ENCODE assay signal across 10 cellular contexts in the genomic region with DNA sequence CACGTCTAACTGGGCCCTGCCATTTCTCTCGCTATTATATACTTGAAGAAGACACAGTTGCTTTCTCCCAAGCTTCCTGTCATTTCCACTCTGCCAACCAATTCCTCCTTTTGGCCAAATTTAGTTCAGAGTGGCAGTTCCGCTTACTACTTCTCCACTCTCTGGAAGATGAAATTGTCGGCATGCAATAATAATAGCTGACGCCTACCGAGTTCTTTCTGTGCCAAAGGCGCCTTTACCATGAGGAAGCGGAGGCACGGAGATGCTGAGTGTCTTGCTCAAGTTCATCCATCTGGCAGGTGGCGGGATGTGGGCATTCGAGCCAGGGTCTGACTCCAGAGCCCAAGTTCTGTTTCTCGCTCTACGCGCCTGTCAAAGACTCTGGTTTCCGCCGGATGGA. TPM values are rescaled to one million over a fixed set of nuclear protein-coding genes. Genes with fewer than 3 reads are reported as not detected.
DNase-seq lines count a peak whose midpoint lies in the region; ATAC-seq and TF ChIP-seq lines count a peak whose summit lies in the region.
"Had no signal": no experiment of that assay in that cellular context is flagged by ENCODE, and none has a peak within 500 bp of the region (broad histone marks: within the 10 kb centered on the region; RNA-seq: fewer than 3 reads in every experiment).

No MANE protein-coding gene starts in this region.

- TF ChIP-seq POLR2A in adrenal gland (IDR thresholded peaks at IDR 0.05) = no peak

- H3K27ac Mint-ChIP-seq in naive B cell (peak overlapping the region; percentile 64 to 93 (median 78)), mesothelial cell of epicardium (no peak overlapping the region)

- H3K27me3 ChIP-seq in adrenal gland = no peaks in the 10 kb centered on the region
- H3K27me3 ChIP-seq in upper lobe of right lung = no peaks in the 10 kb centered on the region

- H3K4me1 Mint-ChIP-seq in naive B cell = peaks cover 12 to 21% (median 16%) of the 10 kb centered on the region in 3 donors
- H3K4me1 Mint-ChIP-seq in mesothelial cell of epicardium = no peaks in the 10 kb centered on the region

- H3K27ac ChIP-seq in adrenal gland (peak overlapping the region; percentile 4 to 83 (median 51)), upper lobe of right lung (peak overlapping the region; percentile 73)
- H3K27ac ChIP-seq: KMS-11 had no signal

- H3K4me3 ChIP-seq in adrenal gland (no peak overlapping the region), upper lobe of right lung (no peak overlapping the region)

- intact Hi-C loops in Right ventricle myocardium inferior (cut with DNase I) = no loop called here
- intact Hi-C loops in cardiac septum (cut with DNase I) = no loop called here
- intact Hi-C loops in adrenal gland (cut with DNase I) = no loop called here
- intact Hi-C loops in upper lobe of right lung (cut with DNase I) = no loop called here

- H3K4me3 Mint-ChIP-seq in naive B cell = peak overlapping the region in 7 of 8 donors; percentile 26 to 89 (median 85)
- no peak overlapping the region for H3K4me3 Mint-ChIP-seq in mesothelial cell of epicardium

- no peaks in the 10 kb centered on the region for H3K27me3 Mint-ChIP-seq in naive B cell
- H3K27me3 Mint-ChIP-seq in mesothelial cell of epicardium (ENCODE audit: low read depth) = peaks cover 3% of the 10 kb centered on the region

- ATAC-seq in Right ventricle myocardium inferior = peak; percentile 72
- ATAC-seq in naive B cell (ENCODE audit: low read depth in 2 of 2) = no peak
- peak; percentile 84 for ATAC-seq in upper lobe of right lung
- ATAC-seq in HG03139 (IDR thresholded peaks at IDR 0.05; ENCODE audit: unreplicated experiment) = no peak

- WGBS in adrenal gland, 4 donors = 73 to 85% (median 76%) methylated on average over 13 to 16 of the region's 16 CpGs

- H3K9me3 ChIP-seq in adrenal gland (replicated peaks in 1 of 3) (no peaks in the 10 kb centered on the region), upper lobe of right lung (no peaks in the 10 kb centered on the region)

- no peaks in the 10 kb centered on the region for H3K36me3 ChIP-seq in adrenal gland (replicated peaks in 1 of 2)
- no peaks in the 10 kb centered on the region for H3K36me3 ChIP-seq in upper lobe of right lung

- no peak for DNase-seq in Right ventricle myocardium inferior (ENCODE audit: missing footprints)
- no peak for DNase-seq in cardiac septum (ENCODE audit: low spot score)
- peak in 6 of 7 donors; percentile 43 to 78 (median 59) for DNase-seq in adrenal gland
- no peak for DNase-seq in naive B cell
- peak; percentile 75 for DNase-seq in upper lobe of right lung
- no peak for DNase-seq in GM19240 (ENCODE audit: insufficient read length, low spot score)
- no peak for DNase-seq in mesothelial cell of epicardium (ENCODE audit: low spot score in 2 of 2, unreplicated experiment in 2 of 2)
- DNase-seq: NCI-H82 had no signal

- TF ChIP-seq CTCF in adrenal gland (IDR thresholded peaks at IDR 0.05) = no peak
- TF ChIP-seq CTCF in upper lobe of right lung (IDR thresholded peaks at IDR 0.05) = no peak
- no peak for TF ChIP-seq CTCF in mesothelial cell of epicardium (IDR thresholded peaks at IDR 0.05; ENCODE audit: unreplicated experiment)

- H3K9me3 Mint-ChIP-seq in naive B cell (no peaks in the 10 kb centered on the region), mesothelial cell of epicardium (no peaks in the 10 kb centered on the region)

- H3K36me3 Mint-ChIP-seq in naive B cell (no peaks in the 10 kb centered on the region), mesothelial cell of epicardium (no peaks in the 10 kb centered on the region)

- peaks cover 0 to 4% of the 10 kb centered on the region in 2 donors for H3K4me1 ChIP-seq in adrenal gland (replicated peaks in 1 of 2)
- peaks cover 7% of the 10 kb centered on the region for H3K4me1 ChIP-seq in upper lobe of right lung

RNA-seq across cellular contexts. Expression of a gene that starts 14.6 kb away (rescaled TPM):
- 3.1 TPM for total RNA-seq in Right ventricle myocardium inferior
- 2.6 TPM for total RNA-seq in cardiac septum
- 1 to 10 TPM; 1.2 to 9.9 (median 8.3) TPM for total RNA-seq in adrenal gland
- 1 to 10 TPM; 1.2 to 6.8 (median 2.4) TPM for polyA plus RNA-seq in adrenal gland
- polyA plus RNA-seq in naive B cell (ENCODE audit: low read depth in 6 of 6) = 10 to 100 TPM in 2 of 6 donors, 1 to 10 TPM in 4; 1.2 to 11.8 (median 4.9) TPM
- 19.5 TPM for total RNA-seq in upper lobe of right lung
- total RNA-seq in mesothelial cell of epicardium = 0.72 to 1.3 TPM (median 0.93 TPM) in 3 replicates

RNA-seq across cellular contexts. Expression of a gene that starts 56.4 kb away (rescaled TPM):
- total RNA-seq in Right ventricle myocardium inferior (8.2 TPM), cardiac septum (6.4 TPM), adrenal gland (1 to 10 TPM; 3.2 to 7.9 (median 5.1) TPM), upper lobe of right lung (8.2 TPM), mesothelial cell of epicardium (9.1 to 9.4 TPM (median 9.4 TPM) in 3 replicates)
- polyA plus RNA-seq in adrenal gland (1 to 10 TPM; 1.5 to 8.1 (median 1.8) TPM), naive B cell (ENCODE audit: low read depth in 6 of 6) (1 to 10 TPM; 2.5 to 4.1 (median 2.8) TPM)

RNA-seq across cellular contexts. Expression of a gene that starts 56.6 kb away (rescaled TPM):
- total RNA-seq in Right ventricle myocardium inferior (9.8 TPM), cardiac septum (8.4 TPM), adrenal gland (10 to 100 TPM in 3 of 8 donors, 1 to 10 TPM in 5; 1.8 to 14.3 (median 7.3) TPM), upper lobe of right lung (13.8 TPM), mesothelial cell of epicardium (12.3 to 15.7 TPM (median 13.4 TPM) in 3 replicates)
- polyA plus RNA-seq in adrenal gland (10 to 100 TPM; 14.9 to 27.5 (median 16.5) TPM), naive B cell (ENCODE audit: low read depth in 6 of 6) (10 to 100 TPM; 11.9 to 22.7 (median 16.0) TPM)

Comparison
In these comparisons a context has a peak if more than half of its experiments do, and no peak if none do; other contexts are left out.
1. ATAC-seq: peak in Right ventricle myocardium inferior (single experiment) and upper lobe of right lung (single experiment); none in naive B cell (0 of 2) and HG03139 (single experiment).
2. DNase-seq: peak in adrenal gland (6 of 7) and upper lobe of right lung (single experiment); none in Right ventricle myocardium inferior (single experiment), cardiac septum (single experiment), naive B cell (single experiment), GM19240 (single experiment) and mesothelial cell of epicardium (0 of 2).